9 cellular contexts compared by ENCODE assay signal in the genomic region with DNA sequence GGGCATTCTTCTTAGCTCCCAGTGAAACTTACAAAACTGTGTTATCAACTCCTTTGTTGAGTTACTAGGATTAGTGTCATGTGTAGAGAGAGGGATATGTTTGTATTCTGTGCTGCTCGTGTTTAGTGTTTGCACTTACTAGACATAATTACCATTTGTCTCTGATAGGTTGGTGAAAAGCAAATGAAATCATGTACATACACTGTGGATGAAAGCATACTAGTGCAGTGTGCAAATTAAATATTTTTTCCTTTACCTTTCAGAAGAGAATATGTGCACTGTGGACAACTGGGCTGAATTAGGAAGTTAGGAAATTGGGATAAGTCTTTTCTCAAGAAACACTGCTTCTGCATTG. TPM values are rescaled to one million over a fixed set of nuclear protein-coding genes. Genes with fewer than 3 reads are reported as not detected.
DNase-seq lines count a peak whose midpoint lies in the region; ATAC-seq and TF ChIP-seq lines count a peak whose summit lies in the region.
"Had no signal": no experiment of that assay in that cellular context is flagged by ENCODE, and none has a peak within 500 bp of the region (broad histone marks: within the 10 kb centered on the region; RNA-seq: fewer than 3 reads in every experiment).

No MANE protein-coding gene starts in this region.

- H3K4me1 ChIP-seq in tibial artery: peaks cover 0 to 28% (median 11%) of the 10 kb centered on the region in 4 donors

- peaks cover 2% of the 10 kb centered on the region for H3K36me3 Mint-ChIP-seq in activated T-cell treated with anti-CD3 and anti-CD28 coated beads, Interleukin-2, amount 50 U/mL, for 4 hours (ENCODE audit: insufficient read depth)
- H3K36me3 Mint-ChIP-seq in T-helper 17 cell (ENCODE audit: low read depth) (no peaks in the 10 kb centered on the region), glutamatergic neuron (ENCODE audit: unreplicated experiment) (no peaks in the 10 kb centered on the region)

- H3K36me3 ChIP-seq in tibial artery: peaks cover 0 to under 1% (median 0%) of the 10 kb centered on the region in 3 donors
- H3K36me3 ChIP-seq: left lung had no signal

- ATAC-seq in activated T-cell treated with anti-CD3 and anti-CD28 coated beads, Interleukin-2, amount 50 U/mL, for 4 hours: no peak
- no peak for ATAC-seq in T-helper 17 cell

- no peaks in the 10 kb centered on the region for H3K27me3 ChIP-seq in tibial artery
- H3K27me3 ChIP-seq: left lung had no signal

- intact Hi-C loops in tibial artery (cut with DNase I; ENCODE audit: low total_unique reads): no loop called here

- H3K27ac ChIP-seq in tibial artery: peak overlapping the region; percentile 73 to 85

- H3K9me3 ChIP-seq in T-helper 17 cell (ENCODE audit: control insufficient read depth, low read length, poor library complexity, severe bottlenecking) (no peaks in the 10 kb centered on the region), tibial artery (no peaks in the 10 kb centered on the region)
- H3K9me3 ChIP-seq: left lung had no signal

- peak overlapping the region; percentile 73 to 77 for H3K4me3 ChIP-seq in tibial artery

- peaks cover 30% of the 10 kb centered on the region for H3K4me1 Mint-ChIP-seq in activated T-cell treated with anti-CD3 and anti-CD28 coated beads, Interleukin-2, amount 50 U/mL, for 4 hours (ENCODE audit: low read depth)
- H3K4me1 Mint-ChIP-seq in T-helper 17 cell (peaks cover 31% of the 10 kb centered on the region), glutamatergic neuron (ENCODE audit: low read depth, unreplicated experiment) (peaks cover 6% of the 10 kb centered on the region)

- no peaks in the 10 kb centered on the region for H3K9me3 Mint-ChIP-seq in activated T-cell treated with anti-CD3 and anti-CD28 coated beads, Interleukin-2, amount 50 U/mL, for 4 hours
- H3K9me3 Mint-ChIP-seq in glutamatergic neuron (ENCODE audit: unreplicated experiment): peaks cover 8% of the 10 kb centered on the region

- no peak for DNase-seq in activated T-cell treated with anti-CD3 and anti-CD28 coated beads, Interleukin-2, amount 50 U/mL, for 4 hours
- DNase-seq in activated T-cell treated with anti-CD3 and anti-CD28 coated beads for 4 hours: no peak
- DNase-seq in T-helper 17 cell: no peak
- DNase-seq in glutamatergic neuron: no peak
- no peak for DNase-seq in tibial artery
- no peak for DNase-seq in Ammon's horn (ENCODE audit: low spot score)
- no peak for DNase-seq in NCI-H187 (lab: John Stamatoyannopoulos, UW)
- DNase-seq in OCI-M2 (lab: John Stamatoyannopoulos, UW; ENCODE audit: unreplicated experiment): no peak

- no peaks in the 10 kb centered on the region for H3K27me3 Mint-ChIP-seq in activated T-cell treated with anti-CD3 and anti-CD28 coated beads, Interleukin-2, amount 50 U/mL, for 4 hours (ENCODE audit: low read depth)
- H3K27me3 Mint-ChIP-seq in T-helper 17 cell (no peaks in the 10 kb centered on the region), glutamatergic neuron (ENCODE audit: unreplicated experiment) (peaks cover 6% of the 10 kb centered on the region)

- no peak for TF ChIP-seq CTCF in glutamatergic neuron (IDR thresholded peaks at IDR 0.05; ENCODE audit: partially characterized antibody, unreplicated experiment)
- TF ChIP-seq CTCF in tibial artery (IDR thresholded peaks at IDR 0.05): no peak

- H3K27ac Mint-ChIP-seq in T-helper 17 cell (peak overlapping the region; percentile 91), glutamatergic neuron (ENCODE audit: unreplicated experiment) (no peak overlapping the region)

- peak overlapping the region; percentile 96 for H3K4me3 Mint-ChIP-seq in activated T-cell treated with anti-CD3 and anti-CD28 coated beads, Interleukin-2, amount 50 U/mL, for 4 hours
- peak overlapping the region; percentile 97 for H3K4me3 Mint-ChIP-seq in T-helper 17 cell
- peak overlapping the region; percentile 87 for H3K4me3 Mint-ChIP-seq in glutamatergic neuron (ENCODE audit: unreplicated experiment)

RNA-seq across cellular contexts. Expression of a gene that starts 1.2 kb away (rescaled TPM):
- total RNA-seq in activated T-cell treated with anti-CD3 and anti-CD28 coated beads, Interleukin-2, amount 50 U/mL, for 4 hours: 1 to 10 TPM; 4.3 to 5.2 (median 4.8) TPM
- total RNA-seq in T-helper 17 cell: 10 to 100 TPM in 1 of 2 donors, 1 to 10 TPM in 1; 9.0 to 13.9 TPM
- 9.5 TPM for total RNA-seq in glutamatergic neuron (ENCODE audit: unreplicated experiment)

RNA-seq across cellular contexts. Expression of a gene that starts 1.3 kb away (rescaled TPM):
- 10 to 100 TPM; 32.3 to 39.0 (median 36.2) TPM for total RNA-seq in activated T-cell treated with anti-CD3 and anti-CD28 coated beads, Interleukin-2, amount 50 U/mL, for 4 hours
- total RNA-seq in T-helper 17 cell (10 to 100 TPM; 29.0 to 30.3 TPM), glutamatergic neuron (ENCODE audit: unreplicated experiment) (166 TPM)
